ENCODE assay signal across 8 cellular contexts in the genomic region with DNA sequence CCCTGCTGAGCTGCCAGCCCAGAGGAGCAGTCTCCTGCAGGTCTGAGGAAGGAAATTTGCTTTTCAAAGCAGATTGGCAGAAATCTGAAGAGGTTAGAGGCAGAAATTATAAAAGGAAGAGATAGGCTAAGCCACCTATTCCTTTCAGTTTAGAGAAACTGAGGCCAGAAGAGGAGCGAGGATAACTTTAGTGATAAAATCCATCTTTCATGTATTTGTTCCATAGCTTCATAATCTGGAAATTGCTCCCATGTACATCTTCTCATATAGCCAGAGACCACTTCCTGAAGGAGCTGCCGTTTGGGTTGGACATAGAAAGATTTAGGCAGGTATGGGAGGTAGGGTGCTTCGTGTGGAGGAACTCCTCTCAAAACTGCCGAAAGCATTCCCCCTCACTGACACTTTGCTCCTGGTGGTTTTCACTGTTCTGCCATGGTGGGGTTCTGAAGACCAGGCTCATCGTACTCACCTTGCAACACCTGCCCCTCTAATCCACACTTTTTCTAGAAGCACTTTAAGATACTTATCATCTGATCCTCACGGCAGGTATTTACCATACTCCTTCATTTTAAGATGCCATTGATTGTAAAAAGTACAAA. TPM values are rescaled to one million over a fixed set of nuclear protein-coding genes. Genes with fewer than 3 reads are reported as not detected.
DNase-seq lines count a peak whose midpoint lies in the region; ATAC-seq and TF ChIP-seq lines count a peak whose summit lies in the region.

No MANE protein-coding gene starts in this region.

- H3K27me3 Mint-ChIP-seq in MCF 10A (ENCODE audit: insufficient read depth, unreplicated experiment): no peaks in the 10 kb centered on the region

- DNase-seq in AG09309 (ENCODE audit: low read depth): no peak
- DNase-seq in MCF 10A (ENCODE audit: unreplicated experiment): no peak
- no peak for DNase-seq in DMS 273 treated with DMSO at 0.1 percent for 48 hours (lab: John Stamatoyannopoulos, UW)

- ATAC-seq in GM19351 (IDR thresholded peaks at IDR 0.05; ENCODE audit: unreplicated experiment) (no peak), GM18867 (IDR thresholded peaks at IDR 0.05; ENCODE audit: unreplicated experiment) (no peak), GM19397 (IDR thresholded peaks at IDR 0.05; ENCODE audit: unreplicated experiment) (no peak)

- H3K4me3 Mint-ChIP-seq in MCF 10A (ENCODE audit: unreplicated experiment): peak overlapping the region; percentile 96

- CTCF ChIA-PET in MCF 10A (lab: Yijun Ruan, JAX): interaction anchor here (0.7 to 0.8 kb wide), 2 partner anchors 80 to 696 kb away, joined by 3 to 4 read pairs; no protein-coding TSS in a partner anchor

- peaks cover 19% of the 10 kb centered on the region for H3K4me1 Mint-ChIP-seq in MCF 10A (ENCODE audit: insufficient read depth, unreplicated experiment)

- no peaks in the 10 kb centered on the region for H3K27me3 ChIP-seq in HUES64 (ENCODE audit: insufficient read depth, low read length)
- no peaks in the 10 kb centered on the region for H3K27me3 ChIP-seq in muscle layer of duodenum (ENCODE audit: low read depth, low read length)

- H3K36me3 ChIP-seq in HUES64 (ENCODE audit: insufficient read depth, low read length) (no peaks in the 10 kb centered on the region), muscle layer of duodenum (ENCODE audit: control insufficient read depth in 1 of 2, insufficient read depth in 2 of 2, low read length in 2 of 2) (no peaks in the 10 kb centered on the region)

- no peaks in the 10 kb centered on the region for H3K9me3 Mint-ChIP-seq in MCF 10A (ENCODE audit: unreplicated experiment)

- H3K4me1 ChIP-seq in HUES64 (ENCODE audit: insufficient read depth, low read length) (peaks cover 24% of the 10 kb centered on the region), muscle layer of duodenum (ENCODE audit: control insufficient read depth in 1 of 2, insufficient read depth in 2 of 2, low read length in 2 of 2) (peaks cover 9 to 19% of the 10 kb centered on the region in 2 donors)

- no peaks in the 10 kb centered on the region for H3K36me3 Mint-ChIP-seq in MCF 10A (ENCODE audit: insufficient read depth, unreplicated experiment)

- BruUV-seq in MCF 10A (replicated peaks; lab: Mats Ljungman, UMichigan): no TSS peak

- H3K9me3 ChIP-seq in HUES64 (ENCODE audit: insufficient read depth, low read depth, low read length) (no peaks in the 10 kb centered on the region), muscle layer of duodenum (ENCODE audit: control insufficient read depth in 1 of 2, low read length in 2 of 2) (no peaks in the 10 kb centered on the region)

- POLR2A ChIA-PET in MCF 10A (lab: Yijun Ruan, JAX): interaction anchor here (0.6 to 4.9 kb wide), 19 partner anchors 10 to 771 kb away, joined by 3 to 54 read pairs (median 5); partner anchors contain the start of genes LSG1, PPP1R2 and XXYLT1

- H3K9ac ChIP-seq in HUES64 (ENCODE audit: low read depth, low read length): peak overlapping the region; percentile 22; the same call in 1 of the 2 replicates

- 60% methylated on average over 3 of the region's 6 CpGs for WGBS in HUES64

- intact Hi-C loops in MCF 10A (cut with micrococcal nuclease): loop anchor here (1.0 to 5.0 kb wide), 5 partner anchors 76 to 172 kb away; partner anchors contain the start of gene XXYLT1

- peak overlapping the region; percentile 61 for H3K27ac Mint-ChIP-seq in MCF 10A (ENCODE audit: low read depth, unreplicated experiment)

- TF ChIP-seq CTCF in AG09309 (IDR thresholded peaks at IDR 0.05; ENCODE audit: control insufficient read depth, insufficient read depth, low read depth, low read length, missing control alignments): no peak
- TF ChIP-seq CTCF in MCF 10A (IDR thresholded peaks at IDR 0.05; ENCODE audit: unreplicated experiment): no peak

- H3K4me3 ChIP-seq in AG09309 (ENCODE audit: control insufficient read depth, low read depth, low read length) (0 out of 2 replicates have a peak overlapping the region, but pooled peaks have one; percentile 1), HUES64 (ENCODE audit: low read length) (peak overlapping the region; percentile 45), muscle layer of duodenum (ENCODE audit: low read depth in 1 of 2, low read length in 2 of 2) (peak overlapping the region; percentile 49 to 55)

- H3K27ac ChIP-seq in HUES64 (ENCODE audit: low read depth, low read length) (no peak overlapping the region), muscle layer of duodenum (ENCODE audit: low read length) (peak overlapping the region; percentile 56)

RNA-seq across cellular contexts. Expression of gene ACAP2, which starts 0.7 kb away (rescaled TPM):
- polyA plus RNA-seq in HUES64 (2013, experiment 1 of 2): 16.4 TPM
- 20.5 TPM for polyA plus RNA-seq in HUES64 (2013, experiment 2 of 2)
- total RNA-seq in MCF 10A (2022): 53.2 and 64.3 TPM in 2 replicates

Comparison
In these comparisons a context has a peak if more than half of its experiments do, and no peak if none do; other contexts are left out.
1. H3K4me3 ChIP-seq: peak in every context shown above with its lines; median percentile 52 in muscle layer of duodenum; 45 in HUES64; 1 in AG09309.